8 cellular contexts compared by ENCODE assay signal in genomic region chr19:19900124-19900523, GRCh38. TPM values are rescaled to one million over a fixed set of nuclear protein-coding genes. Genes with fewer than 3 reads are reported as not detected.
DNase-seq lines count a peak whose midpoint lies in the region; ATAC-seq and TF ChIP-seq lines count a peak whose summit lies in the region.

No MANE protein-coding gene starts in this region.

- H3K4me2 ChIP-seq in OCI-LY7 (ENCODE audit: low read length) = peak overlapping the region; percentile 83

- intact Hi-C loops in OCI-LY7 (cut with micrococcal nuclease; ENCODE audit: unreplicated experiment) = loop anchor here (5.0 kb wide), 3 partner anchors 33 to 233 kb away; partner anchors contain the start of genes ZNF101, ZNF253 and ZNF506

- peaks cover 16% of the 10 kb centered on the region; the same call in 1 of the 2 replicates for H3K9me3 ChIP-seq in OCI-LY7 (ENCODE audit: low read length)

- ATAC-seq in naive B cell (ENCODE audit: low read depth in 2 of 2) (peak; percentile 0 to 1), GM19455 (IDR thresholded peaks at IDR 0.05; ENCODE audit: unreplicated experiment) (no peak)

- H4K20me1 ChIP-seq in OCI-LY7 (ENCODE audit: insufficient read depth, low read length) = no peaks in the 10 kb centered on the region

- H3K9me2 ChIP-seq in OCI-LY7 (ENCODE audit: insufficient read depth, low read length) = no peaks in the 10 kb centered on the region

- H3K27me3 Mint-ChIP-seq in naive B cell = no peaks in the 10 kb centered on the region

- CTCF ChIA-PET in OCI-LY7 (lab: Charles Lee; ENCODE audit: unreplicated experiment) = no interaction called here

- in situ Hi-C loops in GM13976 (cut with MboI; ENCODE audit: low sequenced_read_pairs, unreplicated experiment) = no loop called here

- no TSS peak for BruUV-seq in OCI-LY7 (replicated peaks; lab: Mats Ljungman, UMichigan)

- no peaks in the 10 kb centered on the region for H3K4me1 ChIP-seq in ACC112 (ENCODE audit: control insufficient read depth, insufficient read depth, low read length, unreplicated experiment)
- peaks cover 12% of the 10 kb centered on the region for H3K4me1 ChIP-seq in OCI-LY7 (ENCODE audit: insufficient read depth, low read length, poor library complexity, severe bottlenecking)

- peaks cover 23 to 41% (median 31%) of the 10 kb centered on the region in 3 donors for H3K4me1 Mint-ChIP-seq in naive B cell

- POLR2A ChIA-PET in OCI-LY7 (lab: Charles Lee) = interaction anchor here (0.6 to 2.5 kb wide), 7 partner anchors 12 to 1281 kb away, joined by 3 to 10 read pairs (median 3); partner anchors contain the start of genes ZNF101 and ZNF253

- H3K79me2 ChIP-seq in ACC112 (ENCODE audit: control insufficient read depth, insufficient read depth, low read length, unreplicated experiment) = peaks cover 33% of the 10 kb centered on the region
- peaks cover 26% of the 10 kb centered on the region for H3K79me2 ChIP-seq in OCI-LY7 (ENCODE audit: insufficient read depth, low read depth, low read length)

- DNase-seq in GM13976 (ENCODE audit: low spot score) (peak; percentile 6), OCI-LY7 (ENCODE audit: low spot score) (no peak), dermis blood vessel endothelial cell (peak; percentile 59), naive B cell (no peak)
- DNase-seq in stimulated activated naive CD4-positive, alpha-beta T cell treated with Interleukin-2 at 50 U/mL for 16 hours (lab: John Stamatoyannopoulos, UW) = no peak
- DNase-seq in central memory CD4-positive, alpha-beta T cell = no peak

- H3K27me3 ChIP-seq in ACC112 (ENCODE audit: insufficient read depth, low read length) = no peaks in the 10 kb centered on the region

- no peaks in the 10 kb centered on the region for H3K36me3 ChIP-seq in ACC112 (ENCODE audit: insufficient read depth, low read length)
- peaks cover 31% of the 10 kb centered on the region for H3K36me3 ChIP-seq in OCI-LY7 (ENCODE audit: insufficient read depth, low read length)

- peak overlapping the region; percentile 83 to 97 (median 95) for H3K27ac Mint-ChIP-seq in naive B cell

- H3K27ac ChIP-seq in ACC112 (ENCODE audit: low read depth, low read length) = peak overlapping the region; percentile 96
- H3K27ac ChIP-seq in OCI-LY7 (ENCODE audit: low read depth, low read length, poor library complexity, severe bottlenecking) = peak overlapping the region; percentile 53

- TF ChIP-seq CTCF in GM13976 (IDR thresholded peaks at IDR 0.05; ENCODE audit: borderline replicate concordance, control extremely low read depth, extremely low read depth, insufficient read depth, missing control alignments) = no peak
- no peak for TF ChIP-seq CTCF in OCI-LY7 (conservative IDR thresholded peaks at IDR 0.05; ENCODE audit: low read length)

- H2AFZ ChIP-seq in ACC112 (ENCODE audit: low read length, unreplicated experiment) (peak overlapping the region; percentile 57), OCI-LY7 (ENCODE audit: low read length) (peak overlapping the region; percentile 95)

- H3K4me3 Mint-ChIP-seq in naive B cell = peak overlapping the region; percentile 90 to 100 (median 98)

- H3K4me3 ChIP-seq in ACC112 (ENCODE audit: low read depth, low read length) (peak overlapping the region; percentile 99), OCI-LY7 (ENCODE audit: low read depth, low read length, poor library complexity, severe bottlenecking) (peak overlapping the region; percentile 98)

- H3K36me3 Mint-ChIP-seq in naive B cell = peaks cover 0 to 8% of the 10 kb centered on the region in 2 donors

- H3K9me3 Mint-ChIP-seq in naive B cell = peaks cover 11 to 33% (median 29%) of the 10 kb centered on the region in 7 donors

RNA-seq across cellular contexts. Expression of gene ZNF93, which starts 0.6 kb away (rescaled TPM):
- total RNA-seq in OCI-LY7 (2014; rRNA removed; shearing (Covaris generic)) = 17.5 and 18.5 TPM in 2 replicates
- total RNA-seq in OCI-LY7 (2022) (16.5 and 19.1 TPM in 2 replicates), dermis blood vessel endothelial cell (6.0 and 11.7 TPM in 2 replicates)
- polyA plus RNA-seq in naive B cell (ENCODE audit: low read depth in 6 of 6) = 10 to 100 TPM; 13.1 to 24.6 (median 18.9) TPM

RNA-seq across cellular contexts. Expression of gene ZNF253, which starts 34.4 kb away (rescaled TPM):
- 20.5 and 29.9 TPM in 2 replicates for total RNA-seq in OCI-LY7 (2014; rRNA removed; shearing (Covaris generic))
- total RNA-seq in OCI-LY7 (2022) (36.8 and 39.1 TPM in 2 replicates), dermis blood vessel endothelial cell (4.7 and 6.3 TPM in 2 replicates)
- 10 to 100 TPM; 12.6 to 22.6 (median 19.8) TPM for polyA plus RNA-seq in naive B cell (ENCODE audit: low read depth in 6 of 6)

Comparison
In these comparisons a context has a peak if more than half of its experiments do, and no peak if none do; other contexts are left out.
1. DNase-seq: peak in GM13976 (single experiment) and dermis blood vessel endothelial cell (single experiment); none in OCI-LY7 (single experiment), naive B cell (single experiment), stimulated activated naive CD4-positive, alpha-beta T cell treated with Interleukin-2 at 50 U/mL for 16 hours (single experiment) and central memory CD4-positive, alpha-beta T cell (single experiment).